ENCODE assay signal across 26 cellular contexts in the genomic region with DNA sequence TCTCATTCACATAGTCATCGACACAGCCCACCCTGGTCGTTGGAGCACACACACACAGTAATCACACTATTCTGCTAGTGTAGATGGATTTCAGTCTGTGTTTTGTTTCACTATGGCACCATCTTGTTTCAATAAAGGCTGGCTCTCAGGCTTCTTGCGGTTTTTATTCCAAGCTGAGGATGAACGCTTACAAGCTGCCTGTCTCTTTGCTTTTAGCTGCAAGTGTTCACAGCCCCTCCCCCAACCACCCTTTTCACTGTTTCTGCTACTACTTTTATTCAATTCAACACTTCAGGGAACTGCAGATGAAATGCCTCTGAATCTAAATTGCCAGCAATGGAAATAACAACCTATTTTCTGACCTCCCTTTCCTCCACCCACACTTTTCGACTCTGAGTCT.
DNase-seq lines count a peak whose midpoint lies in the region; ATAC-seq and TF ChIP-seq lines count a peak whose summit lies in the region.
"Had no signal": no experiment of that assay in that cellular context is flagged by ENCODE, and none has a peak within 500 bp of the region (broad histone marks: within the 10 kb centered on the region; RNA-seq: fewer than 3 reads in every experiment).

No MANE protein-coding gene starts in this region.

- 59 to 60% methylated on average over 5 of the region's 5 CpGs for WGBS in heart right ventricle, 2 donors

- H3K79me2 ChIP-seq in osteoblast (ENCODE audit: insufficient read depth, low read length): no peaks in the 10 kb centered on the region

- H3K36me3 ChIP-seq in adipocyte (ENCODE audit: control insufficient read depth, insufficient read depth, low read length, severe bottlenecking): no peaks in the 10 kb centered on the region
- no peaks in the 10 kb centered on the region for H3K36me3 ChIP-seq in osteoblast (ENCODE audit: insufficient read depth, low read length)
- no peaks in the 10 kb centered on the region for H3K36me3 ChIP-seq in gastrocnemius medialis
- H3K36me3 ChIP-seq in heart right ventricle: no peaks in the 10 kb centered on the region
- H3K36me3 ChIP-seq: esophagus muscularis mucosa, HAP-1, right atrium auricular region, transverse colon had no signal

- H3K4me1 ChIP-seq in adipocyte (ENCODE audit: control insufficient read depth, insufficient read depth, low read length) (peaks cover 35% of the 10 kb centered on the region), osteoblast (ENCODE audit: insufficient read depth, low read length) (peaks cover 11% of the 10 kb centered on the region), gastrocnemius medialis (no peaks in the 10 kb centered on the region), heart right ventricle (peaks cover 0 to 4% (median 0%) of the 10 kb centered on the region in 9 donors)
- H3K4me1 ChIP-seq: HAP-1, right atrium auricular region, transverse colon had no signal

- in situ Hi-C loops in gastrocnemius medialis (cut with MboI; ENCODE audit: low sequenced_read_pairs in 4 of 4): no loop called here

- H3K4me3 ChIP-seq in adipocyte (ENCODE audit: low read length): peak overlapping the region; percentile 44
- H3K4me3 ChIP-seq in fibroblast of pulmonary artery (replicated peaks; ENCODE audit: low read depth, low read length): no peak overlapping the region
- peak overlapping the region; percentile 31 for H3K4me3 ChIP-seq in osteoblast (ENCODE audit: insufficient read depth, low read length)
- no peak overlapping the region for H3K4me3 ChIP-seq in gastrocnemius medialis
- no peak overlapping the region for H3K4me3 ChIP-seq in heart right ventricle
- H3K4me3 ChIP-seq: esophagus muscularis mucosa, HAP-1, right atrium auricular region, transverse colon had no signal

- intact Hi-C loops in gastrocnemius medialis (cut with DNase I; ENCODE audit: low total_unique reads) (no loop called here), heart right ventricle (cut with DNase I) (no loop called here)

- H3K9me3 ChIP-seq in adipocyte (ENCODE audit: control insufficient read depth, low read length) (peaks cover 18% of the 10 kb centered on the region), osteoblast (ENCODE audit: low read depth, low read length) (no peaks in the 10 kb centered on the region), gastrocnemius medialis (no peaks in the 10 kb centered on the region), heart right ventricle (peaks cover 0 to 21% (median 3%) of the 10 kb centered on the region in 11 donors)
- H3K9me3 ChIP-seq: esophagus muscularis mucosa, HAP-1, transverse colon had no signal

- H2AFZ ChIP-seq in osteoblast (ENCODE audit: low read length): peak overlapping the region; percentile 84

- no peaks in the 10 kb centered on the region for H3K27me3 ChIP-seq in adipocyte (replicated peaks; ENCODE audit: control insufficient read depth, insufficient read depth, low read length)
- H3K27me3 ChIP-seq in osteoblast (ENCODE audit: insufficient read depth, low read length): no peaks in the 10 kb centered on the region
- no peaks in the 10 kb centered on the region for H3K27me3 ChIP-seq in gastrocnemius medialis
- H3K27me3 ChIP-seq in heart right ventricle: no peaks in the 10 kb centered on the region
- H3K27me3 ChIP-seq: esophagus muscularis mucosa, right atrium auricular region, transverse colon had no signal

- no peak overlapping the region for H3K27ac ChIP-seq in osteoblast (ENCODE audit: low read depth, low read length)
- no peak overlapping the region for H3K27ac ChIP-seq in gastrocnemius medialis
- H3K27ac ChIP-seq in heart right ventricle: no peak overlapping the region
- H3K27ac ChIP-seq: esophagus muscularis mucosa, HL-60, right atrium auricular region, transverse colon had no signal

- peak overlapping the region; percentile 46 for H3K4me2 ChIP-seq in osteoblast (ENCODE audit: insufficient read depth, low read length)

- TF ChIP-seq POLR2A in gastrocnemius medialis (IDR thresholded peaks at IDR 0.05): no peak

- ATAC-seq in gastrocnemius medialis: no peak
- ATAC-seq in heart right ventricle: no peak
- no peak for ATAC-seq in GM19351 (IDR thresholded peaks at IDR 0.05; ENCODE audit: unreplicated experiment)
- ATAC-seq: left cardiac atrium; Right ventricle myocardium inferior; stimulated activated effector memory CD8-positive, alpha-beta T cell treated with anti-CD3 and anti-CD28 coated beads, Interleukin-12 subunit alpha, Interleukin-12 subunit beta, amount 100 ng/mL, for 72 hours had no signal

- TF ChIP-seq CTCF in fibroblast of pulmonary artery (IDR thresholded peaks at IDR 0.05; ENCODE audit: low read length, missing control alignments): no peak
- TF ChIP-seq CTCF in osteoblast (IDR thresholded peaks at IDR 0.05; ENCODE audit: extremely low read depth, low read depth, low read length): no peak
- TF ChIP-seq CTCF in gastrocnemius medialis (IDR thresholded peaks at IDR 0.05 in 4 of 5, conservative IDR thresholded peaks at IDR 0.05 in 1 of 5): no peak
- TF ChIP-seq CTCF in heart right ventricle (IDR thresholded peaks at IDR 0.05): no peak

- DNase-seq in COLO829 (ENCODE audit: low spot score) (peak; percentile 9), adipocyte (ENCODE audit: low read depth) (peak; percentile 64), fibroblast of pulmonary artery (ENCODE audit: low read depth) (peak; percentile 1), osteoblast (ENCODE audit: insufficient read length, low spot score, missing footprints) (no peak), gastrocnemius medialis (no peak), heart right ventricle (no peak)
- DNase-seq in activated CD8-positive, alpha-beta memory T cell treated with anti-CD3 and anti-CD28 coated beads, Interleukin-2, amount 50 U/mL, for 48 hours: no peak
- DNase-seq: ACHN; activated B cell treated with CpG ODN at 0.5 μM for 24 hours; activated CD8-positive, alpha-beta memory T cell treated with anti-CD3 and anti-CD28 coated beads for 24 hours; activated naive CD8-positive, alpha-beta T cell treated with anti-CD3 and anti-CD28 coated beads for 36 hours; effector CD4-positive, alpha-beta T cell; left cardiac atrium; MV-4-11; NCI-H2029 treated with DMSO at 0.1 percent for 48 hours; NCI-H526; stimulated activated CD4-positive, alpha-beta T cell treated with anti-CD3 and anti-CD28 coated beads, Interleukin-15, amount 100 ng/mL, for 24 hours; T-helper 2 cell; transverse colon had no signal

- no peaks in the 10 kb centered on the region for H4K20me1 ChIP-seq in osteoblast (ENCODE audit: insufficient read depth, low read length)

- no peak overlapping the region for H3K9ac ChIP-seq in adipocyte (ENCODE audit: low read length)

Comparison
In these comparisons a context has a peak if more than half of its experiments do, and no peak if none do; other contexts are left out.
1. DNase-seq: peak in COLO829 (single experiment), adipocyte (single experiment) and fibroblast of pulmonary artery (single experiment); none in osteoblast (single experiment), activated CD8-positive, alpha-beta memory T cell treated with anti-CD3 and anti-CD28 coated beads, Interleukin-2, amount 50 U/mL, for 48 hours (single experiment), gastrocnemius medialis (0 of 2) and heart right ventricle (0 of 2).
2. H3K4me3 ChIP-seq: peak in adipocyte (single experiment) and osteoblast (single experiment); none in fibroblast of pulmonary artery (single experiment), gastrocnemius medialis (0 of 4) and heart right ventricle (0 of 10).